Comparison of ENCODE assay signal across 21 cellular contexts in the genomic region with DNA sequence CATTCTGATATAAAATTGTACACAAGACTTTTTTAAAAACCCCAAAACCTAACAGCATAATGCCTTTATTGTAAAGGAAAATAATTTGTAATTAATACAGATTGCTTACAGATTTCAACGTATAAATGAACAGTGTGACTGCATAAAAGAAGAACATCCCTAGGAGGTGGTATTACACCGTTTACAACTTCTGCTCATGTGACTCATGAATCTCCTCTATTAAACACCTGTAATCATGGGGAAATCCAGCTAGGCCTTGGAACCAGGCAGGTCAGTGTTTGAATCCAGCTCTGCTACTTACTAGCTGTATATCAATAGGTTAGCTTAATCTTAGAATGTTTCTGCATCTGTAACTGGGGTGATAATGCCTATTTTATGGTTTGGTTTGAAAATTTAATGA. TPM values are rescaled to one million over a fixed set of nuclear protein-coding genes. Genes with fewer than 3 reads are reported as not detected.
DNase-seq lines count a peak whose midpoint lies in the region; ATAC-seq, FAIRE-seq and TF ChIP-seq lines count a peak whose summit lies in the region.
"Had no signal": no experiment of that assay in that cellular context is flagged by ENCODE, and none has a peak within 500 bp of the region (broad histone marks: within the 10 kb centered on the region; RNA-seq: fewer than 3 reads in every experiment).

No MANE protein-coding gene starts in this region.

- H3K36me3 ChIP-seq in CD4-positive, CD25-positive, alpha-beta regulatory T cell (ENCODE audit: control insufficient read depth, insufficient read depth, low read length), result peaks cover 5% of the 10 kb centered on the region
- H3K36me3 ChIP-seq: gastroesophageal sphincter, lower lobe of right lung, pancreas, SJSA1 had no signal

- peak overlapping the region in 2 of 3 donors; percentile 58 to 68 for H3K27ac Mint-ChIP-seq in CD4-positive, CD25-positive, alpha-beta regulatory T cell
- H3K27ac Mint-ChIP-seq in WTC11, result peak overlapping the region; percentile 44; the same call in 1 of the 2 replicates
- H3K27ac Mint-ChIP-seq in activated naive CD8-positive, alpha-beta T cell treated with anti-CD3 and anti-CD28 coated beads for 36 hours, result no peak overlapping the region

- H3K4me3 ChIP-seq in CD4-positive, CD25-positive, alpha-beta regulatory T cell (ENCODE audit: low read depth, low read length), result no peak overlapping the region
- H3K4me3 ChIP-seq: gastroesophageal sphincter, lower lobe of right lung, MG63, pancreas, SJSA1 had no signal

- DNase-seq in CD4-positive, CD25-positive, alpha-beta regulatory T cell, result no peak
- DNase-seq in GM12891 (ENCODE audit: insufficient read length, low spot score), result no peak
- DNase-seq in WTC11 (ENCODE audit: low spot score), result no peak
- no peak for DNase-seq in left colon
- DNase-seq in NCI-H1694 treated with DMSO at 0.1 percent for 48 hours (lab: John Stamatoyannopoulos, UW), result no peak
- DNase-seq in activated naive CD8-positive, alpha-beta T cell treated with anti-CD3 and anti-CD28 coated beads for 36 hours, result no peak
- no peak for DNase-seq in EL
- DNase-seq in HEK293T (ENCODE audit: extremely low spot score), result no peak
- DNase-seq: activated CD4-positive, CD25-positive, alpha-beta regulatory T cell; AML-193; dermis blood vessel endothelial cell; GF-D8; H7; lower lobe of right lung; MG63; NCI-H748 treated with DMSO at 0.1 percent for 48 hours; pancreas had no signal

- H3K4me1 Mint-ChIP-seq in CD4-positive, CD25-positive, alpha-beta regulatory T cell, result peaks cover 31 to 55% (median 44%) of the 10 kb centered on the region in 4 donors
- H3K4me1 Mint-ChIP-seq in WTC11, result peaks cover 4% of the 10 kb centered on the region; the same call in 1 of the 2 replicates
- peaks cover 30% of the 10 kb centered on the region for H3K4me1 Mint-ChIP-seq in activated naive CD8-positive, alpha-beta T cell treated with anti-CD3 and anti-CD28 coated beads for 36 hours

- CTCF ChIA-PET in WTC11 (lab: Charles Lee), result interaction anchor here (1.1 to 3.0 kb wide), 3 partner anchors 10 to 142 kb away, joined by 3 to 17 read pairs (median 4); partner anchors contain the start of gene C1QBP
- CTCF ChIA-PET in HEK293T (lab: Yijun Ruan, JAX), result interaction anchor here (1.4 kb wide), 1 partner anchor 10 kb away, joined by 3 read pairs; no protein-coding TSS in a partner anchor

- no peaks in the 10 kb centered on the region for H3K27me3 Mint-ChIP-seq in CD4-positive, CD25-positive, alpha-beta regulatory T cell
- no peaks in the 10 kb centered on the region for H3K27me3 Mint-ChIP-seq in WTC11 (ENCODE audit: low read depth)
- no peaks in the 10 kb centered on the region for H3K27me3 Mint-ChIP-seq in activated naive CD8-positive, alpha-beta T cell treated with anti-CD3 and anti-CD28 coated beads for 36 hours

- peak; percentile 31 for FAIRE-seq in GM12891 (lab: Jason Lieb, UNC)
- FAIRE-seq: pancreas had no signal

- ATAC-seq in CD4-positive, CD25-positive, alpha-beta regulatory T cell (ENCODE audit: low read depth in 2 of 2), result no peak
- ATAC-seq in WTC11, result no peak
- peak; percentile 62 for ATAC-seq in left colon
- ATAC-seq: gastroesophageal sphincter, lower lobe of right lung, Panc1 had no signal

- intact Hi-C loops in left colon (cut with DNase I, micrococcal nuclease), result no loop called here

- no peak for TF ChIP-seq CTCF in WTC11 (IDR thresholded peaks at IDR 0.05)

- no peaks in the 10 kb centered on the region for H3K4me1 ChIP-seq in CD4-positive, CD25-positive, alpha-beta regulatory T cell (ENCODE audit: control insufficient read depth, insufficient read depth, low read length, poor library complexity, severe bottlenecking)
- H3K4me1 ChIP-seq: lower lobe of right lung, pancreas, SJSA1 had no signal

- POLR2A ChIA-PET in WTC11 (lab: Charles Lee), result no interaction called here
- POLR2A ChIA-PET in HEK293T (lab: Yijun Ruan, JAX), result interaction anchor here (1.7 kb wide), 1 partner anchor 15 kb away, joined by 6 read pairs; the partner anchor contains the start of gene RABEP1

- H3K9me3 Mint-ChIP-seq in CD4-positive, CD25-positive, alpha-beta regulatory T cell, result no peaks in the 10 kb centered on the region
- H3K9me3 Mint-ChIP-seq in WTC11, result no peaks in the 10 kb centered on the region
- no peaks in the 10 kb centered on the region for H3K9me3 Mint-ChIP-seq in activated naive CD8-positive, alpha-beta T cell treated with anti-CD3 and anti-CD28 coated beads for 36 hours

- no peak for TF ChIP-seq POLR2A in GM12891 (IDR thresholded peaks at IDR 0.05; ENCODE audit: low read depth, low read length)

- H3K4me3 Mint-ChIP-seq in CD4-positive, CD25-positive, alpha-beta regulatory T cell, result no peak overlapping the region
- H3K4me3 Mint-ChIP-seq in WTC11, result no peak overlapping the region
- H3K4me3 Mint-ChIP-seq in activated naive CD8-positive, alpha-beta T cell treated with anti-CD3 and anti-CD28 coated beads for 36 hours, result no peak overlapping the region

- no peaks in the 10 kb centered on the region for H3K9me3 ChIP-seq in CD4-positive, CD25-positive, alpha-beta regulatory T cell (ENCODE audit: control insufficient read depth in 2 of 2, low read length in 2 of 2)
- H3K9me3 ChIP-seq: gastroesophageal sphincter, lower lobe of right lung, MG63, pancreas, SJSA1 had no signal

- H3K27ac ChIP-seq in CD4-positive, CD25-positive, alpha-beta regulatory T cell (ENCODE audit: insufficient read depth, low read length, poor library complexity, severe bottlenecking), result no peak overlapping the region
- H3K27ac ChIP-seq: epithelial cell of prostate, gastroesophageal sphincter, lower lobe of right lung, pancreas, SJSA1 had no signal

- no peaks in the 10 kb centered on the region for H3K27me3 ChIP-seq in CD4-positive, CD25-positive, alpha-beta regulatory T cell (ENCODE audit: control insufficient read depth, insufficient read depth, low read length)
- H3K27me3 ChIP-seq: gastroesophageal sphincter, MG63, pancreas, SJSA1 had no signal

- H3K36me3 Mint-ChIP-seq in CD4-positive, CD25-positive, alpha-beta regulatory T cell, result peaks cover 10% of the 10 kb centered on the region
- peaks cover 3% of the 10 kb centered on the region for H3K36me3 Mint-ChIP-seq in WTC11
- peaks cover 6% of the 10 kb centered on the region for H3K36me3 Mint-ChIP-seq in activated naive CD8-positive, alpha-beta T cell treated with anti-CD3 and anti-CD28 coated beads for 36 hours

TF ChIP-seq in GM12891, 5 proteins besides CTCF, POLR2A, EP300 and RAD21:
- TF ChIP-seq SPI1 (IDR thresholded peaks at IDR 0.05; ENCODE audit: low read depth, low read length) (no peak), POU2F2 (IDR thresholded peaks at IDR 0.05; ENCODE audit: low read depth, low read length) (no peak), PAX5 (IDR thresholded peaks at IDR 0.05; ENCODE audit: insufficient read depth, low read length, severe bottlenecking) (no peak), POLR2AphosphoS5 (IDR thresholded peaks at IDR 0.05; ENCODE audit: low read depth, low read length) (no peak), TAF1 (IDR thresholded peaks at IDR 0.05; ENCODE audit: low read depth, low read length) (no peak)

TF ChIP-seq in WTC11, 78 proteins besides CTCF, POLR2A, EP300 and RAD21 (continues in another document):
- TF ChIP-seq NFE2L1 (CRISPR knock-in tag; IDR thresholded peaks at IDR 0.05), result no peak
- TF ChIP-seq ZNF121 (CRISPR knock-in tag; IDR thresholded peaks at IDR 0.05), result no peak
- no peak for TF ChIP-seq IRF2 (CRISPR knock-in tag; IDR thresholded peaks at IDR 0.05; ENCODE audit: borderline replicate concordance, low read depth)
- no peak for TF ChIP-seq NR2C2 (CRISPR knock-in tag; IDR thresholded peaks at IDR 0.05)
- TF ChIP-seq GRHL2 (CRISPR knock-in tag; IDR thresholded peaks at IDR 0.05; ENCODE audit: insufficient replicate concordance, severe bottlenecking), result no peak
- TF ChIP-seq, protein P1, sequence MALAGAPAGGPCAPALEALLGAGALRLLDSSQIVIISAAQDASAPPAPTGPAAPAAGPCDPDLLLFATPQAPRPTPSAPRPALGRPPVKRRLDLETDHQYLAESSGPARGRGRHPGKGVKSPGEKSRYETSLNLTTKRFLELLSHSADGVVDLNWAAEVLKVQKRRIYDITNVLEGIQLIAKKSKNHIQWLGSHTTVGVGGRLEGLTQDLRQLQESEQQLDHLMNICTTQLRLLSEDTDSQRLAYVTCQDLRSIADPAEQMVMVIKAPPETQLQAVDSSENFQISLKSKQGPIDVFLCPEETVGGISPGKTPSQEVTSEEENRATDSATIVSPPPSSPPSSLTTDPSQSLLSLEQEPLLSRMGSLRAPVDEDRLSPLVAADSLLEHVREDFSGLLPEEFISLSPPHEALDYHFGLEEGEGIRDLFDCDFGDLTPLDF (CRISPR knock-in tag; IDR thresholded peaks at IDR 0.05), result no peak
- no peak for TF ChIP-seq GTF2I (CRISPR knock-in tag; conservative IDR thresholded peaks at IDR 0.05)
- no peak for TF ChIP-seq SMAD4 (CRISPR knock-in tag; IDR thresholded peaks at IDR 0.05)

TF ChIP-seq in HEK293T, 16 proteins besides CTCF, POLR2A, EP300 and RAD21 (continues in another document):
- TF ChIP-seq SP1 (IDR thresholded peaks at IDR 0.05), result no peak
- TF ChIP-seq CTBP1 (IDR thresholded peaks at IDR 0.05; ENCODE audit: borderline replicate concordance), result no peak
- TF ChIP-seq ARNT (IDR thresholded peaks at IDR 0.05), result no peak
- no peak for TF ChIP-seq FOXK2 (IDR thresholded peaks at IDR 0.05)
- no peak for TF ChIP-seq HDGF (IDR thresholded peaks at IDR 0.05; ENCODE audit: borderline replicate concordance)
- TF ChIP-seq NFRKB (IDR thresholded peaks at IDR 0.05), result no peak
- TF ChIP-seq LEF1 (IDR thresholded peaks at IDR 0.05; ENCODE audit: borderline replicate concordance), result no peak
- TF ChIP-seq SUZ12 (IDR thresholded peaks at IDR 0.05), result no peak
- TF ChIP-seq, protein P2, sequence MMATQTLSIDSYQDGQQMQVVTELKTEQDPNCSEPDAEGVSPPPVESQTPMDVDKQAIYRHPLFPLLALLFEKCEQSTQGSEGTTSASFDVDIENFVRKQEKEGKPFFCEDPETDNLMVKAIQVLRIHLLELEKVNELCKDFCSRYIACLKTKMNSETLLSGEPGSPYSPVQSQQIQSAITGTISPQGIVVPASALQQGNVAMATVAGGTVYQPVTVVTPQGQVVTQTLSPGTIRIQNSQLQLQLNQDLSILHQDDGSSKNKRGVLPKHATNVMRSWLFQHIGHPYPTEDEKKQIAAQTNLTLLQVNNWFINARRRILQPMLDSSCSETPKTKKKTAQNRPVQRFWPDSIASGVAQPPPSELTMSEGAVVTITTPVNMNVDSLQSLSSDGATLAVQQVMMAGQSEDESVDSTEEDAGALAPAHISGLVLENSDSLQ (IDR thresholded peaks at IDR 0.05), result no peak
- TF ChIP-seq ELF4 (IDR thresholded peaks at IDR 0.05), result no peak
- TF ChIP-seq BHLHE40 (IDR thresholded peaks at IDR 0.05; ENCODE audit: borderline replicate concordance), result no peak
- no peak for TF ChIP-seq FOXA1 (IDR thresholded peaks at IDR 0.05)
- TF ChIP-seq ZNF384 (IDR thresholded peaks at IDR 0.05), result no peak
- no peak for TF ChIP-seq TARDBP (IDR thresholded peaks at IDR 0.05)

RNA-seq across cellular contexts. Expression of gene RABEP1, which starts 15.2 kb away (rescaled TPM):
- 45.5 TPM for total RNA-seq in CD4-positive, CD25-positive, alpha-beta regulatory T cell
- polyA plus RNA-seq in CD4-positive, CD25-positive, alpha-beta regulatory T cell, result 10 to 100 TPM; 23.7 to 29.0 (median 26.7) TPM
- polyA plus RNA-seq in GM12891 (2012; ENCODE audit: low read depth, missing spikeins), result 40.8 TPM
- total RNA-seq in WTC11 (2021), result 37.7 to 42.0 TPM (median 40.9 TPM) in 3 replicates
- total RNA-seq in left colon, result 10 to 100 TPM; 28.1 to 29.1 TPM
- 10 to 100 TPM; 58.4 to 61.1 TPM for total RNA-seq in activated naive CD8-positive, alpha-beta T cell treated with anti-CD3 and anti-CD28 coated beads for 36 hours
